ENCODE assay signal across 8 cellular contexts in the genomic region with DNA sequence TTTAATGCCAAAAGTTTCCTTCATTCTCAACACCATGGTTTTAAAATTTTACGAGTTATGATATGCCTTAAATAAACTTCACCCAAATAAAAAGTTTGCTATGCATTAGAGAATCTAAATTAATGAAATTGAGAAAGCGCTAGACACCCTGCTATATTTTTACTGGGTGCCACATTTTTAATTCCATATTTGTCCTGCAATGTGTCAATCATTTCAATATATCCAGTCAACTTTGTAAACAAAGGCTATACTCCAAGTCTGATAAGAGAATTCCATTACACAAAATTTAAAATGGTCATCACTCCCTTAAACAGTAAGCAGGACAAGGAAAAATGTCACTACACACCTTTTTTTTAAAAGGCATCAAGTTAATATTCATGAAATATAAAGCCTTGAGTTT. TPM values are rescaled to one million over a fixed set of nuclear protein-coding genes. Genes with fewer than 3 reads are reported as not detected.
A peak's percentile ranks its signal among the peaks of the same experiment; 100 is the strongest.
DNase-seq lines count a peak whose midpoint lies in the region; TF ChIP-seq lines count a peak whose summit lies in the region.

No MANE protein-coding gene starts in this region.

- intact Hi-C loops in esophagus squamous epithelium (cut with DNase I) (no loop called here), prostate gland (cut with DNase I) (no loop called here)

- H3K27me3 ChIP-seq in esophagus squamous epithelium (no peaks in the 10 kb centered on the region), prostate gland (replicated peaks; ENCODE audit: insufficient read depth) (no peaks in the 10 kb centered on the region)

- 58 to 65% methylated on average over 2 of the region's 2 CpGs for WGBS in esophagus squamous epithelium, 2 donors
- 63% methylated on average over 2 of the region's 2 CpGs for WGBS in prostate gland

- DNase-seq in RKO (ENCODE audit: low spot score) (peak; percentile 46), esophagus squamous epithelium (lab: John Stamatoyannopoulos, UW) (no peak), prostate gland (ENCODE audit: low spot score) (no peak), NCI-H1694 (lab: John Stamatoyannopoulos, UW) (no peak), T-helper 9 cell (no peak), HuH-7.5 (ENCODE audit: low spot score) (no peak)
- no peak for DNase-seq in stimulated activated CD4-positive, alpha-beta T cell treated with anti-CD3 and anti-CD28 coated beads, Interleukin-15, amount 100 ng/mL, for 24 hours

- TF ChIP-seq POLR2A in esophagus squamous epithelium (IDR thresholded peaks at IDR 0.05) (no peak), prostate gland (IDR thresholded peaks at IDR 0.05) (no peak)

- peak overlapping the region; percentile 91 for H3K9ac ChIP-seq in ES-I3 (ENCODE audit: low read depth, low read length)

- no peaks in the 10 kb centered on the region for H3K36me3 ChIP-seq in ES-I3 (ENCODE audit: insufficient read depth, low read length)
- H3K36me3 ChIP-seq in esophagus squamous epithelium: no peaks in the 10 kb centered on the region
- no peaks in the 10 kb centered on the region for H3K36me3 ChIP-seq in prostate gland

- H3K4me3 ChIP-seq in esophagus squamous epithelium (peak overlapping the region; percentile 68 to 97 (median 94)), prostate gland (peak overlapping the region; percentile 92 to 94)

- peak overlapping the region; percentile 93 to 97 (median 96) for H3K27ac ChIP-seq in esophagus squamous epithelium
- peak overlapping the region; percentile 94 to 96 for H3K27ac ChIP-seq in prostate gland

- TF ChIP-seq CTCF in esophagus squamous epithelium (IDR thresholded peaks at IDR 0.05) (no peak), prostate gland (IDR thresholded peaks at IDR 0.05) (no peak)

- H3K4me1 ChIP-seq in ES-I3 (ENCODE audit: insufficient read depth, low read length) (peaks cover 3% of the 10 kb centered on the region; the same call in 1 of the 2 replicates), esophagus squamous epithelium (peaks cover 0 to 72% (median 15%) of the 10 kb centered on the region in 3 donors), prostate gland (replicated peaks) (peaks cover 2% of the 10 kb centered on the region)

- H3K9me3 ChIP-seq in ES-I3 (ENCODE audit: control insufficient read depth, insufficient read depth, low read length): no peaks in the 10 kb centered on the region
- no peaks in the 10 kb centered on the region for H3K9me3 ChIP-seq in esophagus squamous epithelium
- H3K9me3 ChIP-seq in prostate gland: no peaks in the 10 kb centered on the region

RNA-seq across cellular contexts. Expression of gene PPP1R12A, which starts 1.9 kb away (rescaled TPM):
- 100 to 1,000 TPM in 1 of 4 donors, 10 to 100 TPM in 3; 25.7 to 165 (median 60.8) TPM for total RNA-seq in esophagus squamous epithelium
- total RNA-seq in prostate gland: 10 to 100 TPM; 68.7 to 86.9 TPM
